ENCODE assay signal across 1 cellular context in genomic region chr19:7633619-7634018, GRCh38.
TF ChIP-seq lines count a peak whose summit lies in the region.

Gene PCP2, minus strand, starts transcription at chr19:7633719. Its CDS starts 262 bp downstream, at chr19:7633457.

TF ChIP-seq in SK-N-SH, 30 proteins besides CTCF, POLR2A, EP300 and RAD21 (continued from another document):
- no peak for TF ChIP-seq REST (IDR thresholded peaks at IDR 0.05; ENCODE audit: low read depth, low read length)
- no peak for TF ChIP-seq USF1 (IDR thresholded peaks at IDR 0.05; ENCODE audit: borderline replicate concordance, low read depth)
- no peak for TF ChIP-seq MXI1 (IDR thresholded peaks at IDR 0.05; ENCODE audit: low read depth, low read length)
- TF ChIP-seq FOXJ3 (CRISPR knock-in tag; IDR thresholded peaks at IDR 0.05): no peak
- no peak for TF ChIP-seq SIN3A (IDR thresholded peaks at IDR 0.05; ENCODE audit: borderline replicate concordance, low read depth, low read length)
- no peak for TF ChIP-seq USF2 (IDR thresholded peaks at IDR 0.05; ENCODE audit: borderline replicate concordance, low read depth, low read length)
- no peak for TF ChIP-seq GATA2 (CRISPR knock-in tag; IDR thresholded peaks at IDR 0.05)
- no peak for TF ChIP-seq MEF2A (IDR thresholded peaks at IDR 0.05; ENCODE audit: borderline replicate concordance, low read depth)
